ENCODE assay signal across 8 cellular contexts in the genomic region with DNA sequence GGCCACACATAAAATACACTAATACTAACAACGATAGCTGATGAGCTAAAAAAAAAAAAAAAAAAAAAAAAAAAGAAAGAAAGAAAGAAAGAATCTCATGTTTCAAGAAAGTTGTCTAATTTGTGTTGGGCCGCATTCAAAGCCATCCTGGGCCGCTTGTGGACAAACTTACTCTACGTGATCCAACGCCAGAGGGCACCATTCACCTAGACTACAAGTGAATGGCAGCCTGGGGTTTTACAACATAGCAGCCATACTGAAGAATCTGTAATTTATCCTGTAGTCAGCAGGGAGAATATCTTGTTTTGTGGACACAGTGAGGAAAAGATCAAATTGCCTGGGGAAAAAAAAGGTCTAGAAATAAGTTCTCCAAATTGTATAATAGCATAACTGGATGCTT. TPM values are rescaled to one million over a fixed set of nuclear protein-coding genes. Genes with fewer than 3 reads are reported as not detected.
DNase-seq lines count a peak whose midpoint lies in the region; ATAC-seq and TF ChIP-seq lines count a peak whose summit lies in the region.

No MANE protein-coding gene starts in this region.

- no peaks in the 10 kb centered on the region for H3K9me3 ChIP-seq in DOHH2 (ENCODE audit: control insufficient read depth, insufficient read depth, low read length)

- H3K4me1 Mint-ChIP-seq in activated T-cell treated with anti-CD3 and anti-CD28 coated beads, Interleukin-2, amount 50 U/mL, for 72 hours (ENCODE audit: low read depth) = no peaks in the 10 kb centered on the region

- peaks cover 3 to 5% of the 10 kb centered on the region in 2 donors for H3K9me3 Mint-ChIP-seq in activated T-cell treated with anti-CD3 and anti-CD28 coated beads, Interleukin-2, amount 50 U/mL, for 72 hours

- no peaks in the 10 kb centered on the region for H3K27me3 Mint-ChIP-seq in activated T-cell treated with anti-CD3 and anti-CD28 coated beads, Interleukin-2, amount 50 U/mL, for 72 hours (ENCODE audit: low read depth)

- peak; percentile 58 to 60 for ATAC-seq in activated T-cell treated with anti-CD3 and anti-CD28 coated beads, Interleukin-2, amount 50 U/mL, for 72 hours (replicated peaks in 1 of 2)
- no peak for ATAC-seq in HG03108 (IDR thresholded peaks at IDR 0.05; ENCODE audit: unreplicated experiment)
- ATAC-seq in GM21576 (IDR thresholded peaks at IDR 0.05; ENCODE audit: unreplicated experiment) = no peak

- H3K27me3 ChIP-seq in DOHH2 (ENCODE audit: control insufficient read depth, low read length) = no peaks in the 10 kb centered on the region

- H3K36me3 ChIP-seq in DOHH2 (ENCODE audit: control insufficient read depth, low read length) = no peaks in the 10 kb centered on the region

- H3K4me3 ChIP-seq in DOHH2 (ENCODE audit: low read length) (no peak overlapping the region), HFF-Myc (replicated peaks; ENCODE audit: low read depth, low read length) (no peak overlapping the region)

- no peaks in the 10 kb centered on the region for H4K20me1 ChIP-seq in DOHH2 (ENCODE audit: control insufficient read depth, insufficient read depth, low read depth, low read length)

- H3K27ac ChIP-seq in DOHH2 (ENCODE audit: low read depth, low read length) = no peak overlapping the region

- TF ChIP-seq CTCF in DOHH2 (IDR thresholded peaks at IDR 0.05; ENCODE audit: low read depth, low read length, poor library complexity, severe bottlenecking) (peak; percentile 30), HFF-Myc (IDR thresholded peaks at IDR 0.05; ENCODE audit: low read depth, low read length, missing control alignments) (peak; percentile 64)

- H3K4me2 ChIP-seq in DOHH2 (ENCODE audit: low read length) = no peak overlapping the region

- peaks cover 3 to 7% of the 10 kb centered on the region in 2 donors for H3K36me3 Mint-ChIP-seq in activated T-cell treated with anti-CD3 and anti-CD28 coated beads, Interleukin-2, amount 50 U/mL, for 72 hours (ENCODE audit: insufficient read depth in 2 of 2)

- no peaks in the 10 kb centered on the region for H3K4me1 ChIP-seq in DOHH2 (ENCODE audit: control insufficient read depth, low read length)

- H3F3A ChIP-seq in DOHH2 (ENCODE audit: control insufficient read depth, insufficient read depth) = no peaks in the 10 kb centered on the region

- no peaks in the 10 kb centered on the region for H3K79me2 ChIP-seq in DOHH2 (ENCODE audit: control insufficient read depth, low read length)

- no peak overlapping the region for H3K4me3 Mint-ChIP-seq in activated T-cell treated with anti-CD3 and anti-CD28 coated beads, Interleukin-2, amount 50 U/mL, for 72 hours

- peak; percentile 33 for DNase-seq in HFF-Myc (ENCODE audit: extremely low read depth, low read depth)
- DNase-seq in NCI-H748 (lab: John Stamatoyannopoulos, UW; ENCODE audit: unreplicated experiment) = peak; percentile 75
- peak; percentile 44 to 49 for DNase-seq in activated T-cell treated with anti-CD3 and anti-CD28 coated beads, Interleukin-2, amount 50 U/mL, for 72 hours
- peak; percentile 58 for DNase-seq in glomerular endothelial cell (ENCODE audit: extremely low read depth, low read depth, low spot score)
- peak; percentile 80 for DNase-seq in renal cortical epithelial cell (ENCODE audit: low read depth)

- no peaks in the 10 kb centered on the region for H3K9me2 ChIP-seq in DOHH2 (replicated peaks; ENCODE audit: control insufficient read depth, low read length)

- H3K27ac Mint-ChIP-seq in activated T-cell treated with anti-CD3 and anti-CD28 coated beads, Interleukin-2, amount 50 U/mL, for 72 hours = no peak overlapping the region

RNA-seq across cellular contexts. Expression of a gene that starts 47.0 kb away (rescaled TPM):
- total RNA-seq in activated T-cell treated with anti-CD3 and anti-CD28 coated beads, Interleukin-2, amount 50 U/mL, for 72 hours = under 1 TPM; 0.76 to 0.82 TPM
- 0.05 and 0.58 TPM in 2 replicates for total RNA-seq in glomerular endothelial cell
- total RNA-seq in renal cortical epithelial cell = 3.1 and 4.3 TPM in 2 replicates

Comparison
In these comparisons a context has a peak if more than half of its experiments do, and no peak if none do; other contexts are left out.
1. ATAC-seq: peak in activated T-cell treated with anti-CD3 and anti-CD28 coated beads, Interleukin-2, amount 50 U/mL, for 72 hours (2 of 2); none in HG03108 (single experiment) and GM21576 (single experiment).
2. Peak in every context shown above with its lines, with median percentiles within 50 percentile points of each other: DNase-seq.